In genomic region chr4:173536808-173537429, GRCh38 we compare ENCODE assay signal across 14 cellular contexts. TPM values are rescaled to one million over a fixed set of nuclear protein-coding genes. Genes with fewer than 3 reads are reported as not detected.
DNase-seq lines count a peak whose midpoint lies in the region; ATAC-seq and TF ChIP-seq lines count a peak whose summit lies in the region.
"Had no signal": no experiment of that assay in that cellular context is flagged by ENCODE, and none has a peak within 500 bp of the region (broad histone marks: within the 10 kb centered on the region; RNA-seq: fewer than 3 reads in every experiment).

No MANE protein-coding gene starts in this region.

- WGBS in gastroesophageal sphincter (ENCODE audit: low coverage in 1 of 2), 2 donors: 62 to 72% methylated on average over 4 to 11 of the region's 12 CpGs
- WGBS in esophagus squamous epithelium, 2 donors: 36 to 37% methylated on average over 10 to 12 of the region's 12 CpGs

- H3K27ac ChIP-seq in Panc1 (ENCODE audit: low read length) (no peak overlapping the region), gastroesophageal sphincter (peak overlapping the region in 3 of 4 donors; percentile 45 to 98 (median 82)), foreskin keratinocyte (no peak overlapping the region), esophagus squamous epithelium (no peak overlapping the region)

- DNase-seq in Panc1 (ENCODE audit: low read depth, low spot score) (no peak), progenitor cell of endocrine pancreas (ENCODE audit: low spot score, unreplicated experiment) (no peak), foreskin keratinocyte (no peak), esophagus squamous epithelium (lab: John Stamatoyannopoulos, UW) (no peak), foreskin fibroblast (no peak)
- no peak for DNase-seq in stimulated activated CD4-positive, alpha-beta T cell treated with anti-CD3 and anti-CD28 coated beads, Interleukin-15, amount 100 ng/mL, for 24 hours
- DNase-seq: activated CD4-positive, alpha-beta T cell treated with anti-CD3 and anti-CD28 coated beads, Interleukin-2, amount 50 U/mL, for 48 hours; erythroblast; mammary epithelial cell; NCI-H146; small intestine; stimulated activated naive CD4-positive, alpha-beta T cell had no signal

- H3K4me1 ChIP-seq in Panc1 (ENCODE audit: control insufficient read depth, insufficient read depth, low read length): no peaks in the 10 kb centered on the region
- peaks cover 2 to 56% (median 8%) of the 10 kb centered on the region in 3 donors for H3K4me1 ChIP-seq in gastroesophageal sphincter
- no peaks in the 10 kb centered on the region for H3K4me1 ChIP-seq in foreskin keratinocyte
- H3K4me1 ChIP-seq in esophagus squamous epithelium: peaks cover 7 to 17% (median 13%) of the 10 kb centered on the region in 3 donors

- ATAC-seq in GM19023 (IDR thresholded peaks at IDR 0.05; ENCODE audit: unreplicated experiment) (peak; percentile 71), Panc1 (no peak), gastroesophageal sphincter (no peak), foreskin keratinocyte (no peak)

- H3K4me1 Mint-ChIP-seq in progenitor cell of endocrine pancreas (ENCODE audit: low read depth): peaks cover 4% of the 10 kb centered on the region

- peaks cover 99% of the 10 kb centered on the region for H3K27me3 Mint-ChIP-seq in progenitor cell of endocrine pancreas

- in situ Hi-C loops in Panc1 (cut with HindIII; ENCODE audit: low pct_unique_long_range_greater_than_20kb, low sequenced_read_pairs): no loop called here

- no TSS peak for BruUV-seq in Panc1 (replicated peaks; lab: Mats Ljungman, UMichigan)

- H3K36me3 ChIP-seq in Panc1 (ENCODE audit: control insufficient read depth, insufficient read depth, low read length): no peaks in the 10 kb centered on the region
- H3K36me3 ChIP-seq in gastroesophageal sphincter: peaks cover 0 to 15% of the 10 kb centered on the region in 2 donors
- H3K36me3 ChIP-seq in esophagus squamous epithelium: no peaks in the 10 kb centered on the region

- CTCF ChIA-PET in Panc1 (lab: Charles Lee): no interaction called here

- no peak overlapping the region for H3K4me3 ChIP-seq in Panc1 (ENCODE audit: low read depth in 2 of 2, low read length in 2 of 2)
- H3K4me3 ChIP-seq in gastroesophageal sphincter: no peak overlapping the region
- no peak overlapping the region for H3K4me3 ChIP-seq in esophagus squamous epithelium
- no peak overlapping the region for H3K4me3 ChIP-seq in foreskin fibroblast (ENCODE audit: low read depth in 1 of 2, low read length in 2 of 2)

- H3K27me3 ChIP-seq in Panc1 (ENCODE audit: control insufficient read depth, insufficient read depth, low read length) (peaks cover 23% of the 10 kb centered on the region), gastroesophageal sphincter (peaks cover 50% of the 10 kb centered on the region), foreskin keratinocyte (peaks cover 99% of the 10 kb centered on the region), esophagus squamous epithelium (peaks cover 9 to 100% (median 49%) of the 10 kb centered on the region in 4 donors)

- TF ChIP-seq CTCF in Panc1 (IDR thresholded peaks at IDR 0.05) (peak; percentile 43), gastroesophageal sphincter (IDR thresholded peaks at IDR 0.05) (no peak), progenitor cell of endocrine pancreas (IDR thresholded peaks at IDR 0.05; ENCODE audit: unreplicated experiment) (peak; percentile 56), foreskin keratinocyte (conservative IDR thresholded peaks at IDR 0.05) (no peak), esophagus squamous epithelium (IDR thresholded peaks at IDR 0.05) (no peak), foreskin fibroblast (IDR thresholded peaks at IDR 0.05; ENCODE audit: low read depth, low read length) (no peak)

- H3K4me3 Mint-ChIP-seq in progenitor cell of endocrine pancreas (ENCODE audit: low read depth): no peak overlapping the region

- H3K27ac Mint-ChIP-seq in progenitor cell of endocrine pancreas: no peak overlapping the region

- intact Hi-C loops in Panc1 (cut with micrococcal nuclease; ENCODE audit: unreplicated experiment) (no loop called here), esophagus squamous epithelium (cut with DNase I) (no loop called here)

- TF ChIP-seq POLR2A in gastroesophageal sphincter (IDR thresholded peaks at IDR 0.05): no peak
- TF ChIP-seq POLR2A in esophagus squamous epithelium (IDR thresholded peaks at IDR 0.05): no peak

- H3K36me3 Mint-ChIP-seq in progenitor cell of endocrine pancreas (ENCODE audit: insufficient read depth): no peaks in the 10 kb centered on the region

- no peak for TF ChIP-seq EP300 in gastroesophageal sphincter (IDR thresholded peaks at IDR 0.05)

- H3K9me3 ChIP-seq in Panc1 (ENCODE audit: control insufficient read depth, insufficient read depth, low read depth, low read length): no peaks in the 10 kb centered on the region
- H3K9me3 ChIP-seq in gastroesophageal sphincter: no peaks in the 10 kb centered on the region
- no peaks in the 10 kb centered on the region for H3K9me3 ChIP-seq in esophagus squamous epithelium

- POLR2A ChIA-PET in Panc1 (lab: Charles Lee): no interaction called here

- H3K9me3 Mint-ChIP-seq in progenitor cell of endocrine pancreas (ENCODE audit: low read depth): no peaks in the 10 kb centered on the region

RNA-seq across cellular contexts. Expression of gene HAND2, which starts 6.9 kb away (rescaled TPM):
- 0.31 TPM for total RNA-seq in Panc1 (2021; ENCODE audit: unreplicated experiment)
- 0.29 TPM for polyA plus RNA-seq in Panc1 (2012; ENCODE audit: insufficient read length)
- total RNA-seq in gastroesophageal sphincter: 100 to 1,000 TPM in 3 of 4 donors, 10 to 100 TPM in 1; 73.0 to 138 (median 128) TPM
- 2.5 and 3.9 TPM in 2 replicates for total RNA-seq in progenitor cell of endocrine pancreas
- not detected in 2 replicates for total RNA-seq in foreskin keratinocyte
- not detected in 2 replicates for polyA plus RNA-seq in foreskin keratinocyte
- total RNA-seq in esophagus squamous epithelium: 1 to 10 TPM in 3 of 4 donors, under 1 TPM in 1; 0.31 to 3.8 (median 1.8) TPM
- total RNA-seq: mammary epithelial cell had no signal
- polyA plus RNA-seq: mammary epithelial cell had no signal

Comparison
In these comparisons a context has a peak if more than half of its experiments do, and no peak if none do; other contexts are left out.
1. H3K27ac ChIP-seq: peak in gastroesophageal sphincter (3 of 4); none in Panc1 (single experiment), foreskin keratinocyte (single experiment) and esophagus squamous epithelium (0 of 4).
2. CTCF ChIP-seq: peak in Panc1 (single experiment) and progenitor cell of endocrine pancreas (single experiment); none in gastroesophageal sphincter (0 of 4), foreskin keratinocyte (single experiment), esophagus squamous epithelium (0 of 6) and foreskin fibroblast (single experiment).
3. RNA of gene HAND2, which starts 6.9 kb away (total RNA-seq): 73.0 to 138 TPM in gastroesophageal sphincter; 2.5 to 3.9 TPM in progenitor cell of endocrine pancreas, 0.31 to 3.8 TPM in esophagus squamous epithelium, 0.31 TPM in Panc1 (single experiment) and not detected in foreskin keratinocyte; every median in the first group is over 10 times any median in the second.